ENCODE assay signal across 14 cellular contexts in genomic region chr13:30504081-30504480, GRCh38. TPM values are rescaled to one million over a fixed set of nuclear protein-coding genes. Genes with fewer than 3 reads are reported as not detected.
DNase-seq lines count a peak whose midpoint lies in the region; ATAC-seq and TF ChIP-seq lines count a peak whose summit lies in the region.
"Had no signal": no experiment of that assay in that cellular context is flagged by ENCODE, and none has a peak within 500 bp of the region (broad histone marks: within the 10 kb centered on the region; RNA-seq: fewer than 3 reads in every experiment).

No MANE protein-coding gene starts in this region.

- H3K9me3 Mint-ChIP-seq in activated CD4-positive, alpha-beta memory T cell treated with anti-CD3 and anti-CD28 coated beads, Interleukin-2, amount 10 ng/mL, durations not matched to agents 7 days and 5 days: no peaks in the 10 kb centered on the region

- CTCF ChIA-PET in activated CD4-positive, alpha-beta memory T cell treated with anti-CD3 and anti-CD28 coated beads, Interleukin-2, amount 10 ng/mL, durations not matched to agents 7 days and 5 days (lab: Charles Lee): interaction anchor here (0.9 kb wide), 1 partner anchor 31 kb away, joined by 3 read pairs; no protein-coding TSS in a partner anchor

- H3K4me3 Mint-ChIP-seq in activated CD4-positive, alpha-beta memory T cell treated with anti-CD3 and anti-CD28 coated beads, Interleukin-2, amount 10 ng/mL, durations not matched to agents 7 days and 5 days: no peak overlapping the region

- H3K27me3 ChIP-seq in DND-41 (ENCODE audit: insufficient read depth, low read length, poor library complexity): no peaks in the 10 kb centered on the region
- H3K27me3 ChIP-seq: gastroesophageal sphincter, suprapubic skin had no signal

- no peaks in the 10 kb centered on the region for H3K9me3 ChIP-seq in DND-41 (ENCODE audit: insufficient read depth, low read length, severe bottlenecking)
- H3K9me3 ChIP-seq: gastroesophageal sphincter, suprapubic skin had no signal

- H3K27me3 Mint-ChIP-seq in activated CD4-positive, alpha-beta memory T cell treated with anti-CD3 and anti-CD28 coated beads, Interleukin-2, amount 10 ng/mL, durations not matched to agents 7 days and 5 days: no peaks in the 10 kb centered on the region

- peak overlapping the region; percentile 62 for H3K27ac Mint-ChIP-seq in activated CD4-positive, alpha-beta memory T cell treated with anti-CD3 and anti-CD28 coated beads, Interleukin-2, amount 10 ng/mL, durations not matched to agents 7 days and 5 days

- H4K20me1 ChIP-seq in DND-41 (ENCODE audit: insufficient read depth, low read length): no peaks in the 10 kb centered on the region

- H3K4me1 Mint-ChIP-seq in activated CD4-positive, alpha-beta memory T cell treated with anti-CD3 and anti-CD28 coated beads, Interleukin-2, amount 10 ng/mL, durations not matched to agents 7 days and 5 days: peaks cover 16% of the 10 kb centered on the region

- ATAC-seq in DND-41 (ENCODE audit: insufficient read depth, low read depth): 0 out of 3 replicates have a peak, but pooled peaks have one; percentile 47
- peak; percentile 71 for ATAC-seq in GM19043 (IDR thresholded peaks at IDR 0.05; ENCODE audit: low read depth, unreplicated experiment)
- ATAC-seq in HG03108 (IDR thresholded peaks at IDR 0.05; ENCODE audit: unreplicated experiment): peak; percentile 56
- no peak for ATAC-seq in GM19328 (IDR thresholded peaks at IDR 0.05; ENCODE audit: unreplicated experiment)
- no peak for ATAC-seq in omental fat pad (ENCODE audit: low FRiP score)
- ATAC-seq: gastroesophageal sphincter had no signal

- POLR2A ChIA-PET in activated CD4-positive, alpha-beta memory T cell treated with anti-CD3 and anti-CD28 coated beads, Interleukin-2, amount 10 ng/mL, durations not matched to agents 7 days and 5 days (lab: Charles Lee): interaction anchor here (0.9 to 2.0 kb wide), 5 partner anchors 11 to 113 kb away, joined by 3 to 15 read pairs (median 4); partner anchors contain the start of gene HMGB1

- no peak overlapping the region for H3K4me2 ChIP-seq in DND-41 (ENCODE audit: insufficient read depth, low read length)

- H2AFZ ChIP-seq in DND-41 (ENCODE audit: low read depth, low read length): no peak overlapping the region

- H3K27ac ChIP-seq in DND-41 (ENCODE audit: low read length): peak overlapping the region; percentile 19; the same call in 1 of the 2 replicates
- H3K27ac ChIP-seq: gastroesophageal sphincter, suprapubic skin had no signal

- no peak overlapping the region for H3K4me3 ChIP-seq in DND-41 (ENCODE audit: low read depth in 1 of 2, low read length in 2 of 2)
- H3K4me3 ChIP-seq: gastroesophageal sphincter, suprapubic skin had no signal

- peak; percentile 12 for DNase-seq in DND-41
- no peak for DNase-seq in activated CD4-positive, alpha-beta memory T cell treated with anti-CD3 and anti-CD28 coated beads, Interleukin-2, amount 10 ng/mL, durations not matched to agents 7 days and 5 days
- no peak for DNase-seq in NK-92 (lab: John Stamatoyannopoulos, UW; ENCODE audit: unreplicated experiment)
- DNase-seq in stimulated activated CD4-positive, alpha-beta T cell treated with anti-CD3 and anti-CD28 coated beads, Interleukin-4, amount 100 ng/mL, for 24 hours: no peak
- DNase-seq in omental fat pad (ENCODE audit: low spot score): no peak
- DNase-seq: activated CD4-positive, CD25-positive, alpha-beta regulatory T cell treated with anti-CD3 and anti-CD28 coated beads, Interleukin-2, amount 50 U/mL, for 72 hours; C1 segment of cervical spinal cord; midbrain; NCI-H774 had no signal

- peaks cover 26% of the 10 kb centered on the region for H3K4me1 ChIP-seq in DND-41 (ENCODE audit: insufficient read depth, low read length)
- H3K4me1 ChIP-seq: gastroesophageal sphincter, suprapubic skin had no signal

- no peaks in the 10 kb centered on the region for H3K36me3 ChIP-seq in DND-41 (ENCODE audit: insufficient read depth, low read length)
- H3K36me3 ChIP-seq: gastroesophageal sphincter, suprapubic skin had no signal

- H3K36me3 Mint-ChIP-seq in activated CD4-positive, alpha-beta memory T cell treated with anti-CD3 and anti-CD28 coated beads, Interleukin-2, amount 10 ng/mL, durations not matched to agents 7 days and 5 days (ENCODE audit: low read depth): no peaks in the 10 kb centered on the region

- no peak overlapping the region for H3K9ac ChIP-seq in DND-41 (ENCODE audit: low read depth, low read length)

- no peaks in the 10 kb centered on the region for H3K79me2 ChIP-seq in DND-41 (ENCODE audit: insufficient read depth, low read length)

- TF ChIP-seq CTCF in DND-41 (IDR thresholded peaks at IDR 0.05; ENCODE audit: borderline replicate concordance, extremely low read depth, low read length, poor library complexity, severe bottlenecking) (no peak), omental fat pad (IDR thresholded peaks at IDR 0.05) (no peak)

RNA-seq across cellular contexts. Expression of gene HMGB1, which starts 38.3 kb away (rescaled TPM):
- 100 to 1,000 TPM; 611 to 615 TPM for total RNA-seq in activated CD4-positive, alpha-beta memory T cell treated with anti-CD3 and anti-CD28 coated beads, Interleukin-2, amount 10 ng/mL, durations not matched to agents 7 days and 5 days
- 100 to 1,000 TPM; 209 to 262 (median 236) TPM for total RNA-seq in omental fat pad

Comparison
In these comparisons a context has a peak if more than half of its experiments do, and no peak if none do; other contexts are left out.
1. ATAC-seq: peak in DND-41 (single experiment), GM19043 (single experiment) and HG03108 (single experiment); none in GM19328 (single experiment) and omental fat pad (single experiment).